1 cellular context compared by ENCODE assay signal in the genomic region with DNA sequence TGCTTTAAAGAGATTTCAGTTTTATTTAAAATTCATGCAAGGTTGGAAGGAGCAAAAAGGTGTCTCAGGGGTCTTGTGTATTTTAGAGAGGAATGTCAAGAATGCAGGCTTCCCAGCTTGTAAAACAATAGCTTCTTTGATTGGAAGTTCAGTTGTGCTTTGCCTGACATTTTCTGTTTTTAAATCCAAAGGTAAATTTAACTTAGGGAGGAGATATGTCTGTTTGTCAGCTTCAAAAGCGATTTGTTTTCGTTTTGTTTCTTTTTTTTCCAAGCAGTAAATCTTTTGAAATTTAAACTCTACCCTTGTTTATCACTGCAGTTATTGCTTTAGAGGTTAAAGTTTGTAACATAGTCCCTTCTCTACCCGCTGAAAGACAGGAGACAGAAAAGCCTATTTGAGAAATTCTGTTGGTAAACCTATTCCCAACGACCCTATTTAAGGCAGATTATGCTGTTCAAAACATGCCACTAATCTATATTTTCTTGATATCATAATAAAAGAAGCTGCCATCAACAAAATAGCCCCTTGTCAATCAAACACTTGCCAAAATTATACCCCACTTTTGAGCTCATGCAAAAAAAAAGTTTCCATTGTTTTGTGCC.
TF ChIP-seq lines count a peak whose summit lies in the region.

No MANE protein-coding gene starts in this region.

TF ChIP-seq in GM23338, 12 proteins besides CTCF, POLR2A, EP300 and RAD21:
- TF ChIP-seq NANOG (IDR thresholded peaks at IDR 0.05; ENCODE audit: borderline replicate concordance): peak; percentile 80
- TF ChIP-seq ZNF331 (CRISPR knock-in tag; IDR thresholded peaks at IDR 0.05; ENCODE audit: low read depth): no peak
